ENCODE assay signal across 19 cellular contexts in genomic region chr7:69105981-69106380, GRCh38.
DNase-seq lines count a peak whose midpoint lies in the region; ATAC-seq and TF ChIP-seq lines count a peak whose summit lies in the region.
"Had no signal": no experiment of that assay in that cellular context is flagged by ENCODE, and none has a peak within 500 bp of the region (broad histone marks: within the 10 kb centered on the region; RNA-seq: fewer than 3 reads in every experiment).

No MANE protein-coding gene starts in this region.

- DNase-seq in PC-9 (no peak), endodermal cell (no peak), smooth muscle cell (lab: John Stamatoyannopoulos, UW; ENCODE audit: unreplicated experiment) (no peak), AG08395 (ENCODE audit: low spot score) (no peak), NCI-H226 (no peak), gastrocnemius medialis (no peak)
- DNase-seq: AML-193; BE2C; Calu3; CD4-positive, alpha-beta T cell; COR-L47; DMS53; DMS79 treated with DMSO at 0.1 percent for 48 hours; GF-D8; GOT3; HFFc6 had no signal

- peak overlapping the region; percentile 73 for H3K27ac ChIP-seq in PC-9
- no peak overlapping the region for H3K27ac ChIP-seq in endodermal cell (ENCODE audit: low read depth, low read length)
- H3K27ac ChIP-seq in smooth muscle cell (ENCODE audit: low read depth): peak overlapping the region; percentile 82
- no peak overlapping the region for H3K27ac ChIP-seq in gastrocnemius medialis
- H3K27ac ChIP-seq: BLaER1 treated with 17β-estradiol and CSF1 and Interleukin-3, amounts not matched to agents 10 nM and 100 nM had no signal

- H4K20me1 ChIP-seq in PC-9 (ENCODE audit: insufficient read depth) (no peaks in the 10 kb centered on the region), smooth muscle cell (ENCODE audit: low read depth) (no peaks in the 10 kb centered on the region)
- H4K20me1 ChIP-seq: BLaER1 treated with 17β-estradiol and CSF1 and Interleukin-3, amounts not matched to agents 10 nM and 100 nM had no signal

- H3K4me1 Mint-ChIP-seq in endodermal cell: peaks cover 47% of the 10 kb centered on the region
- H3K4me1 Mint-ChIP-seq: CD14-positive monocyte had no signal

- in situ Hi-C loops in gastrocnemius medialis (cut with MboI; ENCODE audit: low sequenced_read_pairs in 4 of 4): no loop called here

- peaks cover 9% of the 10 kb centered on the region for H3K27me3 Mint-ChIP-seq in endodermal cell (ENCODE audit: insufficient read depth)
- H3K27me3 Mint-ChIP-seq: CD4-positive, alpha-beta T cell had no signal

- H3K79me2 ChIP-seq in PC-9 (ENCODE audit: low read depth): no peaks in the 10 kb centered on the region
- no peaks in the 10 kb centered on the region for H3K79me2 ChIP-seq in smooth muscle cell (ENCODE audit: low read depth)

- ATAC-seq in gastrocnemius medialis: no peak

- H3K27me3 ChIP-seq in PC-9 (ENCODE audit: insufficient read depth, low read depth): no peaks in the 10 kb centered on the region
- no peaks in the 10 kb centered on the region for H3K27me3 ChIP-seq in endodermal cell (ENCODE audit: control insufficient read depth, insufficient read depth, low read length, poor library complexity, severe bottlenecking)
- peaks cover 6% of the 10 kb centered on the region for H3K27me3 ChIP-seq in smooth muscle cell (ENCODE audit: low read depth)
- H3K27me3 ChIP-seq in gastrocnemius medialis: no peaks in the 10 kb centered on the region
- H3K27me3 ChIP-seq: BE2C; BLaER1 treated with 17β-estradiol and CSF1 and Interleukin-3, amounts not matched to agents 10 nM and 100 nM had no signal

- CTCF ChIA-PET in PC-9 (lab: Charles Lee): no interaction called here

- H3K4me3 Mint-ChIP-seq in endodermal cell: no peak overlapping the region
- H3K4me3 Mint-ChIP-seq: CD14-positive monocyte; CD4-positive, alpha-beta T cell; HFFc6 had no signal

- BruUV-seq in PC-9 (replicated peaks; lab: Mats Ljungman, UMichigan): no TSS peak

- TF ChIP-seq POLR2A in gastrocnemius medialis (IDR thresholded peaks at IDR 0.05): no peak

- H3F3A ChIP-seq in PC-9 (ENCODE audit: insufficient read depth, low read depth) (peaks cover 6% of the 10 kb centered on the region; the same call in 1 of the 2 replicates), smooth muscle cell (ENCODE audit: low read depth) (no peaks in the 10 kb centered on the region)

- intact Hi-C loops in PC-9 (cut with micrococcal nuclease; ENCODE audit: unreplicated experiment): no loop called here
- intact Hi-C loops in gastrocnemius medialis (cut with DNase I; ENCODE audit: low total_unique reads): no loop called here

- H2AFZ ChIP-seq in PC-9 (no peak overlapping the region; the same call in 1 of the 2 replicates), smooth muscle cell (ENCODE audit: low read depth) (no peak overlapping the region)

- peak overlapping the region; percentile 85 for H3K27ac Mint-ChIP-seq in endodermal cell
- H3K27ac Mint-ChIP-seq: CD14-positive monocyte; CD4-positive, alpha-beta T cell; HFFc6 had no signal

- H3K4me2 ChIP-seq in PC-9: peak overlapping the region; percentile 52
- H3K4me2 ChIP-seq in smooth muscle cell: no peak overlapping the region

- WGBS in endodermal cell (ENCODE audit: insufficient coverage in 1 of 2, insufficient read length in 1 of 2), 2 experiments: 83 to 93% methylated on average over 1 to 3 of the region's 3 CpGs
- 90% methylated on average over 3 of the region's 3 CpGs for WGBS in smooth muscle cell (ENCODE audit: low lambda C conversion rate)

- H3K9me3 ChIP-seq in PC-9 (ENCODE audit: insufficient read depth, low read depth) (peaks cover 3% of the 10 kb centered on the region; the same call in 1 of the 2 replicates), endodermal cell (ENCODE audit: control insufficient read depth, low read length) (no peaks in the 10 kb centered on the region), smooth muscle cell (replicated peaks; ENCODE audit: low read depth) (no peaks in the 10 kb centered on the region), gastrocnemius medialis (no peaks in the 10 kb centered on the region)
- H3K9me3 ChIP-seq: BE2C, HAP-1 had no signal

- H3K9me2 ChIP-seq in PC-9 (ENCODE audit: insufficient read depth): no peaks in the 10 kb centered on the region

- H3K4me1 ChIP-seq in PC-9 (replicated peaks; ENCODE audit: insufficient read depth) (peaks cover 33% of the 10 kb centered on the region), endodermal cell (ENCODE audit: control insufficient read depth, insufficient read depth, low read length) (peaks cover 12% of the 10 kb centered on the region), smooth muscle cell (ENCODE audit: low read depth) (no peaks in the 10 kb centered on the region), gastrocnemius medialis (no peaks in the 10 kb centered on the region)
- H3K4me1 ChIP-seq: BE2C, HAP-1 had no signal

- H3K36me3 ChIP-seq in PC-9 (ENCODE audit: low read depth) (no peaks in the 10 kb centered on the region), endodermal cell (ENCODE audit: control insufficient read depth, insufficient read depth, low read length) (no peaks in the 10 kb centered on the region), smooth muscle cell (ENCODE audit: low read depth) (no peaks in the 10 kb centered on the region), gastrocnemius medialis (no peaks in the 10 kb centered on the region)
- H3K36me3 ChIP-seq: BE2C; BLaER1 treated with 17β-estradiol and CSF1 and Interleukin-3, amounts not matched to agents 10 nM and 100 nM; HAP-1 had no signal

- POLR2A ChIA-PET in PC-9 (lab: Charles Lee; ENCODE audit: unreplicated experiment): no interaction called here

- H3K9ac ChIP-seq in endodermal cell (ENCODE audit: extremely low read depth, low read length, poor library complexity, severe bottlenecking): no peak overlapping the region
- peak overlapping the region; percentile 60 for H3K9ac ChIP-seq in smooth muscle cell (ENCODE audit: low read depth)
- H3K9ac ChIP-seq: BLaER1 treated with 17β-estradiol and CSF1 and Interleukin-3, amounts not matched to agents 10 nM and 100 nM had no signal

- H3K9me3 Mint-ChIP-seq in endodermal cell: peaks cover 2% of the 10 kb centered on the region

- H3K36me3 Mint-ChIP-seq in endodermal cell (ENCODE audit: low read depth): no peaks in the 10 kb centered on the region
- H3K36me3 Mint-ChIP-seq: CD14-positive monocyte had no signal

- TF ChIP-seq CTCF in PC-9 (conservative IDR thresholded peaks at IDR 0.05) (no peak), endodermal cell (conservative IDR thresholded peaks at IDR 0.05) (no peak), smooth muscle cell (IDR thresholded peaks at IDR 0.05; ENCODE audit: borderline replicate concordance, insufficient read depth, poor library complexity, severe bottlenecking) (no peak), gastrocnemius medialis (IDR thresholded peaks at IDR 0.05 in 4 of 5, conservative IDR thresholded peaks at IDR 0.05 in 1 of 5) (no peak)

- H3K4me3 ChIP-seq in PC-9 (no peak overlapping the region), endodermal cell (ENCODE audit: low read length) (no peak overlapping the region), smooth muscle cell (no peak overlapping the region), gastrocnemius medialis (no peak overlapping the region)
- H3K4me3 ChIP-seq: BLaER1 treated with 17β-estradiol and CSF1 and Interleukin-3, amounts not matched to agents 10 nM and 100 nM; HAP-1 had no signal

Comparison
In these comparisons a context has a peak if more than half of its experiments do, and no peak if none do; other contexts are left out.
1. H3K27ac ChIP-seq: peak in PC-9 (single experiment) and smooth muscle cell (single experiment); none in endodermal cell (single experiment) and gastrocnemius medialis (0 of 4).